ENCODE assay signal across 10 cellular contexts in genomic region chr9:1083325-1083913, GRCh38. TPM values are rescaled to one million over a fixed set of nuclear protein-coding genes. Genes with fewer than 3 reads are reported as not detected.
DNase-seq lines count a peak whose midpoint lies in the region; ATAC-seq and TF ChIP-seq lines count a peak whose summit lies in the region.
"Had no signal": no experiment of that assay in that cellular context is flagged by ENCODE, and none has a peak within 500 bp of the region (broad histone marks: within the 10 kb centered on the region; RNA-seq: fewer than 3 reads in every experiment).

No MANE protein-coding gene starts in this region.

- no peak overlapping the region for H3K4me3 Mint-ChIP-seq in Calu3 (ENCODE audit: low read depth, unreplicated experiment)
- H3K4me3 Mint-ChIP-seq: activated naive CD8-positive, alpha-beta T cell treated with anti-CD3 and anti-CD28 coated beads for 36 hours had no signal

- no peak overlapping the region for H3K27ac ChIP-seq in upper lobe of left lung
- H3K27ac ChIP-seq: uterus had no signal

- TF ChIP-seq EP300 in upper lobe of left lung (IDR thresholded peaks at IDR 0.05) = no peak

- no peak for TF ChIP-seq CTCF in upper lobe of left lung (IDR thresholded peaks at IDR 0.05)
- TF ChIP-seq CTCF in Calu3 (IDR thresholded peaks at IDR 0.05; ENCODE audit: unreplicated experiment) = no peak

- DNase-seq in activated CD4-positive, alpha-beta T cell treated with anti-CD3 and anti-CD28 coated beads, Interleukin-2, amount 50 U/mL, for 1 hour = peak; percentile 1
- no peak for DNase-seq in activated CD4-positive, alpha-beta T cell treated with anti-CD3 and anti-CD28 coated beads, Interleukin-2, amount 50 U/mL, for 4 hours
- DNase-seq in astrocyte of the hippocampus (ENCODE audit: low read depth, low spot score) (peak; percentile 7), left kidney (ENCODE audit: low read depth, low spot score) (peak; percentile 75), upper lobe of left lung (peak; percentile 22 to 37), Calu3 (no peak)
- DNase-seq: activated naive CD8-positive, alpha-beta T cell treated with anti-CD3 and anti-CD28 coated beads for 36 hours had no signal

- ATAC-seq in upper lobe of left lung (ENCODE audit: low FRiP score in 2 of 2) (peak; percentile 62 to 80), HG02973 (IDR thresholded peaks at IDR 0.05; ENCODE audit: unreplicated experiment) (no peak), GM21423 (IDR thresholded peaks at IDR 0.05; ENCODE audit: unreplicated experiment) (no peak)

- WGBS in upper lobe of left lung, 2 donors = 11 to 20% methylated on average over 13 of the region's 13 CpGs

- no peaks in the 10 kb centered on the region for H3K36me3 Mint-ChIP-seq in Calu3 (ENCODE audit: insufficient read depth, unreplicated experiment)
- H3K36me3 Mint-ChIP-seq: activated naive CD8-positive, alpha-beta T cell treated with anti-CD3 and anti-CD28 coated beads for 36 hours had no signal

- H3K4me3 ChIP-seq in upper lobe of left lung = peak overlapping the region in 3 of 4 donors; percentile 13 to 32 (median 24)

- H3K27me3 ChIP-seq in upper lobe of left lung = no peaks in the 10 kb centered on the region
- H3K27me3 ChIP-seq: uterus had no signal

- no TSS peak for BruUV-seq in Calu3 (replicated peaks; lab: Mats Ljungman, UMichigan)

- H3K27me3 Mint-ChIP-seq in Calu3 (ENCODE audit: unreplicated experiment) = no peaks in the 10 kb centered on the region

- H3K9me3 Mint-ChIP-seq in Calu3 (ENCODE audit: low read depth, unreplicated experiment) = no peaks in the 10 kb centered on the region
- H3K9me3 Mint-ChIP-seq: activated naive CD8-positive, alpha-beta T cell treated with anti-CD3 and anti-CD28 coated beads for 36 hours had no signal

- no peaks in the 10 kb centered on the region for H3K4me1 Mint-ChIP-seq in Calu3 (ENCODE audit: low read depth, unreplicated experiment)
- H3K4me1 Mint-ChIP-seq: activated naive CD8-positive, alpha-beta T cell treated with anti-CD3 and anti-CD28 coated beads for 36 hours had no signal

- no peaks in the 10 kb centered on the region for H3K36me3 ChIP-seq in upper lobe of left lung
- H3K36me3 ChIP-seq: uterus had no signal

- no peaks in the 10 kb centered on the region for H3K4me1 ChIP-seq in upper lobe of left lung

- no peak overlapping the region for H3K27ac Mint-ChIP-seq in Calu3 (ENCODE audit: unreplicated experiment)
- H3K27ac Mint-ChIP-seq: activated naive CD8-positive, alpha-beta T cell treated with anti-CD3 and anti-CD28 coated beads for 36 hours had no signal

- no peaks in the 10 kb centered on the region for H3K9me3 ChIP-seq in upper lobe of left lung
- H3K9me3 ChIP-seq: uterus had no signal

- TF ChIP-seq POLR2A in upper lobe of left lung (IDR thresholded peaks at IDR 0.05) = no peak

- intact Hi-C loops in Calu3 (cut with micrococcal nuclease; ENCODE audit: unreplicated experiment) = no loop called here

- CTCF ChIA-PET in Calu3 (lab: Charles Lee) = no interaction called here

RNA-seq across cellular contexts. Expression of gene DMRT2, which starts 33.3 kb away (rescaled TPM):
- under 1 TPM in 4 of 6 donors, not detected in 2; 0.43 to 0.84 (median 0.78) TPM for total RNA-seq in upper lobe of left lung
- not detected in 2 replicates for total RNA-seq in Calu3 (2022)
- total RNA-seq: activated naive CD8-positive, alpha-beta T cell treated with anti-CD3 and anti-CD28 coated beads for 36 hours had no signal

Comparison
In these comparisons a context has a peak if more than half of its experiments do, and no peak if none do; other contexts are left out.
1. DNase-seq: peak in activated CD4-positive, alpha-beta T cell treated with anti-CD3 and anti-CD28 coated beads, Interleukin-2, amount 50 U/mL, for 1 hour (single experiment), astrocyte of the hippocampus (single experiment), left kidney (single experiment) and upper lobe of left lung (2 of 2); none in activated CD4-positive, alpha-beta T cell treated with anti-CD3 and anti-CD28 coated beads, Interleukin-2, amount 50 U/mL, for 4 hours (0 of 2) and Calu3 (single experiment).
2. ATAC-seq: peak in upper lobe of left lung (2 of 2); none in HG02973 (single experiment) and GM21423 (single experiment).